Comparison of ENCODE assay signal across 23 cellular contexts in genomic region chr7:110541962-110542361, GRCh38.
DNase-seq lines count a peak whose midpoint lies in the region; ATAC-seq, FAIRE-seq and TF ChIP-seq lines count a peak whose summit lies in the region.
"Had no signal": no experiment of that assay in that cellular context is flagged by ENCODE, and none has a peak within 500 bp of the region (broad histone marks: within the 10 kb centered on the region; RNA-seq: fewer than 3 reads in every experiment).

No MANE protein-coding gene starts in this region.

- H3K4ac ChIP-seq in mesendoderm (ENCODE audit: low read depth, low read length), result no peak overlapping the region

- no peak overlapping the region for H2BK15ac ChIP-seq in mesendoderm (replicated peaks; ENCODE audit: low read depth)

- H3K23ac ChIP-seq in mesendoderm (ENCODE audit: low read length), result no peak overlapping the region

- TF ChIP-seq EP300 in SK-N-SH (IDR thresholded peaks at IDR 0.05; ENCODE audit: borderline replicate concordance in 1 of 2, low read depth in 1 of 2, low read length in 1 of 2), result no peak

- H3K56ac ChIP-seq in mesendoderm (ENCODE audit: low read length), result no peak overlapping the region

- H3K4me1 ChIP-seq in SK-N-SH (ENCODE audit: control insufficient read depth in 1 of 2, insufficient read depth in 2 of 2, low read depth in 1 of 2, low read length in 1 of 2) (peaks cover 0 to 6% of the 10 kb centered on the region in 2 experiments; a peak in 1 of 4 replicates), PC-3 (ENCODE audit: insufficient read depth, low read length) (peaks cover 23% of the 10 kb centered on the region), Peyer's patch (no peaks in the 10 kb centered on the region), mesendoderm (ENCODE audit: control insufficient read depth, low read depth, low read length) (no peaks in the 10 kb centered on the region)
- H3K4me1 ChIP-seq: Caco-2, HAP-1, SJCRH30 had no signal

- no peak overlapping the region for H3K18ac ChIP-seq in mesendoderm (ENCODE audit: low read length)

- H3K79me1 ChIP-seq in mesendoderm (ENCODE audit: low read length), result no peaks in the 10 kb centered on the region

- H2AK5ac ChIP-seq in mesendoderm (ENCODE audit: low read length), result no peak overlapping the region

- CTCF ChIA-PET in SK-N-SH (lab: Yijun Ruan, JAX), result interaction anchor here (1.8 kb wide), 1 partner anchor 24 kb away, joined by 4 read pairs; no protein-coding TSS in a partner anchor
- CTCF ChIA-PET in PC-3 (lab: Charles Lee), result interaction anchor here (0.6 kb wide), 1 partner anchor 557 kb away, joined by 6 read pairs; no protein-coding TSS in a partner anchor

- intact Hi-C loops in PC-3 (cut with micrococcal nuclease), result loop anchor here (10.0 kb wide), 1 partner anchor 553 kb away; the partner anchor contains the start of gene LRRN3

- no peak overlapping the region for H4K8ac ChIP-seq in mesendoderm (ENCODE audit: low read depth, low read length)

- no peaks in the 10 kb centered on the region for H4K20me1 ChIP-seq in SK-N-SH (ENCODE audit: insufficient read depth)
- no peaks in the 10 kb centered on the region for H4K20me1 ChIP-seq in PC-3 (ENCODE audit: low read length)

- DNase-seq in SK-N-SH (no peak), PC-3 (peak; percentile 43), bronchial epithelial cell (ENCODE audit: low read depth) (peak; percentile 89), renal cortical epithelial cell (ENCODE audit: low read depth) (peak; percentile 11), hippocampal formation (lab: John Stamatoyannopoulos, UW) (no peak), Peyer's patch (no peak), mesendoderm (no peak)
- DNase-seq: AML-193; Caco-2; CD4-positive, CD25-positive, alpha-beta regulatory T cell; MV-4-11; NCI-H1417 treated with DMSO at 0.1 percent for 48 hours; NCI-H2029; NCI-H2171; NCI-H446; NK-92 treated with Interleukin-12 subunit alpha and Interleukin-12 subunit beta, amount 100 ng/mL, for 24 hours; RPMI8226; SJCRH30 had no signal

- FAIRE-seq in bronchial epithelial cell (lab: Jason Lieb, UNC), result no peak
- FAIRE-seq: HTR-8/SVneo had no signal

- H3K27ac ChIP-seq in SK-N-SH (ENCODE audit: low read depth in 2 of 2, low read length in 1 of 2) (no peak overlapping the region), PC-3 (ENCODE audit: low read length) (0 out of 2 replicates have a peak overlapping the region, but pooled peaks have one; percentile 9), Peyer's patch (no peak overlapping the region), mesendoderm (ENCODE audit: low read depth, low read length) (no peak overlapping the region)
- H3K27ac ChIP-seq: 22Rv1, HL-60, SJCRH30 had no signal

- H3K9ac ChIP-seq in SK-N-SH (no peak overlapping the region), PC-3 (ENCODE audit: low read length) (no peak overlapping the region), mesendoderm (ENCODE audit: low read length) (no peak overlapping the region)

- H3K79me2 ChIP-seq in SK-N-SH (ENCODE audit: insufficient read depth) (no peaks in the 10 kb centered on the region), PC-3 (ENCODE audit: low read length) (no peaks in the 10 kb centered on the region), mesendoderm (ENCODE audit: control insufficient read depth, insufficient read depth, low read length) (no peaks in the 10 kb centered on the region)

- no peak overlapping the region for H3K4me3 ChIP-seq in SK-N-SH (ENCODE audit: low read depth in 2 of 2, low read length in 1 of 2)
- no peak overlapping the region for H3K4me3 ChIP-seq in PC-3 (ENCODE audit: low read length)
- H3K4me3 ChIP-seq in bronchial epithelial cell (ENCODE audit: low read depth, low read length), result no peak overlapping the region
- no peak overlapping the region for H3K4me3 ChIP-seq in Peyer's patch
- H3K4me3 ChIP-seq in mesendoderm (ENCODE audit: low read length), result no peak overlapping the region
- H3K4me3 ChIP-seq: HAP-1, SJCRH30 had no signal

- H2BK120ac ChIP-seq in mesendoderm (ENCODE audit: low read depth, low read length), result no peak overlapping the region

- H3F3A ChIP-seq in SK-N-SH (replicated peaks; ENCODE audit: insufficient read depth) (no peaks in the 10 kb centered on the region), PC-3 (ENCODE audit: low read length, unreplicated experiment) (no peaks in the 10 kb centered on the region)

- no peak for TF ChIP-seq POLR2A in Peyer's patch (IDR thresholded peaks at IDR 0.05)

- H3K36me3 ChIP-seq in SK-N-SH (replicated peaks in 1 of 2; ENCODE audit: control insufficient read depth in 1 of 2, insufficient read depth in 2 of 2, low read length in 1 of 2) (no peaks in the 10 kb centered on the region), PC-3 (ENCODE audit: low read depth, low read length) (no peaks in the 10 kb centered on the region), bronchial epithelial cell (ENCODE audit: control insufficient read depth, insufficient read depth, low read length) (no peaks in the 10 kb centered on the region), Peyer's patch (no peaks in the 10 kb centered on the region), mesendoderm (ENCODE audit: control insufficient read depth, insufficient read depth, low read length) (no peaks in the 10 kb centered on the region)
- H3K36me3 ChIP-seq: HAP-1, SJCRH30 had no signal

- no peaks in the 10 kb centered on the region for H3K27me3 ChIP-seq in SK-N-SH (ENCODE audit: insufficient read depth)
- H3K27me3 ChIP-seq in PC-3 (ENCODE audit: low read length), result no peaks in the 10 kb centered on the region
- no peaks in the 10 kb centered on the region for H3K27me3 ChIP-seq in bronchial epithelial cell (ENCODE audit: control insufficient read depth, insufficient read depth, low read length)
- no peaks in the 10 kb centered on the region for H3K27me3 ChIP-seq in Peyer's patch
- no peaks in the 10 kb centered on the region for H3K27me3 ChIP-seq in mesendoderm (ENCODE audit: insufficient read depth, low read length, poor library complexity)
- H3K27me3 ChIP-seq: SJCRH30 had no signal

- TF ChIP-seq CTCF in SK-N-SH (IDR thresholded peaks at IDR 0.05) (no peak), PC-3 (conservative IDR thresholded peaks at IDR 0.05; ENCODE audit: low read depth, low read length) (no peak), bronchial epithelial cell (IDR thresholded peaks at IDR 0.05; ENCODE audit: insufficient read depth, low read length, severe bottlenecking) (no peak), Peyer's patch (IDR thresholded peaks at IDR 0.05) (no peak)

- TF ChIP-seq RAD21 in SK-N-SH (IDR thresholded peaks at IDR 0.05; ENCODE audit: low read length), result no peak

- H2AFZ ChIP-seq in SK-N-SH (ENCODE audit: low read depth) (no peak overlapping the region), PC-3 (ENCODE audit: low read length) (no peak overlapping the region)

- H2BK5ac ChIP-seq in mesendoderm (ENCODE audit: low read length), result no peak overlapping the region

- 16% methylated on average over 2 of the region's 2 CpGs for WGBS in SK-N-SH (ENCODE audit: low lambda C conversion rate)
- no CpG with 5 or more reads among the region's 2 CpGs for WGBS in mesendoderm (ENCODE audit: extremely low coverage, insufficient coverage, low lambda C conversion rate)

- H3K9me2 ChIP-seq in SK-N-SH (no peaks in the 10 kb centered on the region), PC-3 (replicated peaks; ENCODE audit: low read length) (no peaks in the 10 kb centered on the region)

- H3K4me2 ChIP-seq in SK-N-SH (no peak overlapping the region), PC-3 (ENCODE audit: low read length) (peak overlapping the region; percentile 20; the same call in 1 of the 2 replicates), mesendoderm (ENCODE audit: low read length) (no peak overlapping the region)

- H3K9me3 ChIP-seq in SK-N-SH (no peaks in the 10 kb centered on the region), PC-3 (ENCODE audit: low read length) (no peaks in the 10 kb centered on the region), Peyer's patch (no peaks in the 10 kb centered on the region)
- H3K9me3 ChIP-seq: Caco-2, HAP-1, SJCRH30 had no signal

- POLR2A ChIA-PET in SK-N-SH (lab: Yijun Ruan, JAX) (no interaction called here), PC-3 (lab: Charles Lee; ENCODE audit: unreplicated experiment) (no interaction called here)

- BruUV-seq in PC-3 (replicated peaks; lab: Mats Ljungman, UMichigan), result no TSS peak

- ATAC-seq in SK-N-SH treated with all-trans-retinoic acid at 6 μM for 48 hours (no peak), PC-3 (peak; percentile 64)

- no peak overlapping the region for H4K5ac ChIP-seq in mesendoderm (ENCODE audit: low read length)

TF ChIP-seq in SK-N-SH treated with all-trans-retinoic acid at 6 μM for 48 hours, 23 proteins besides CTCF, POLR2A, EP300 and RAD21:
- 0 out of 2 replicates have a peak, but pooled peaks have one; percentile 43 for TF ChIP-seq GLIS3 (CRISPR knock-in tag; IDR thresholded peaks at IDR 0.05)
- TF ChIP-seq ZC3H10 (CRISPR knock-in tag; IDR thresholded peaks at IDR 0.05), result no peak
- peak; percentile 95 for TF ChIP-seq ISL1 (CRISPR knock-in tag; IDR thresholded peaks at IDR 0.05)
TF ChIP-seq in SK-N-SH treated with all-trans-retinoic acid at 6 μM for 48 hours: peak in this region for 2.

TF ChIP-seq in SK-N-SH, 30 proteins besides CTCF, POLR2A, EP300 and RAD21 (continues in another document):
- no peak for TF ChIP-seq IRF3 (IDR thresholded peaks at IDR 0.05; ENCODE audit: low read depth, low read length)
- no peak for TF ChIP-seq RCOR1 (IDR thresholded peaks at IDR 0.05; ENCODE audit: low read length)
- no peak for TF ChIP-seq MEF2A (IDR thresholded peaks at IDR 0.05; ENCODE audit: borderline replicate concordance, low read depth)
- TF ChIP-seq RXRA (IDR thresholded peaks at IDR 0.05; ENCODE audit: borderline replicate concordance, low read depth), result no peak
- no peak for TF ChIP-seq FOSL2 (IDR thresholded peaks at IDR 0.05; ENCODE audit: borderline replicate concordance, low read depth)

Comparison
In these comparisons a context has a peak if more than half of its experiments do, and no peak if none do; other contexts are left out.
1. DNase-seq: peak in PC-3 (single experiment), bronchial epithelial cell (single experiment) and renal cortical epithelial cell (single experiment); none in SK-N-SH (single experiment), hippocampal formation (0 of 2), Peyer's patch (0 of 3) and mesendoderm (single experiment).